In genomic region chr6:43635387-43636311, GRCh38 we compare ENCODE assay signal across 1 cellular context.
TF ChIP-seq lines count a peak whose summit lies in the region.

MAD2L1BP (plus strand) TSS chr6:43635840; CDS start chr6:43635876, 36 bp downstream.

TF ChIP-seq in K562, 482 proteins besides CTCF, POLR2A, EP300 and RAD21 (continued from another document and continues in another):
- TF ChIP-seq ZNF609 (CRISPR knock-in tag; IDR thresholded peaks at IDR 0.05; ENCODE audit: borderline replicate concordance) (no peak; the same call in 1 of the 2 replicates), CBX3 (IDR thresholded peaks at IDR 0.05; ENCODE audit: borderline replicate concordance in 1 of 2, low read length in 2 of 2) (peak in 1 of 2 experiments; percentile 84; a peak in 1 of 3 replicates), RAD51 (IDR thresholded peaks at IDR 0.05; ENCODE audit: borderline replicate concordance, low read depth) (no peak), HNRNPLL (IDR thresholded peaks at IDR 0.05; ENCODE audit: low read depth, low read length, poor library complexity, severe bottlenecking) (peak; percentile 51), NFE2 (IDR thresholded peaks at IDR 0.05; ENCODE audit: low read depth) (peak; percentile 27), ZNF764 (CRISPR knock-in tag; IDR thresholded peaks at IDR 0.05; ENCODE audit: low read depth) (no peak), NCOR1 (IDR thresholded peaks at IDR 0.05) (no peak), ATF7 (IDR thresholded peaks at IDR 0.05) (peak; percentile 73), ZC3H8 (IDR thresholded peaks at IDR 0.05) (no peak), TEAD1 (CRISPR knock-in tag; IDR thresholded peaks at IDR 0.05) (peak; percentile 37 to 70; a peak in 3 of 4 replicates), MBD2 (IDR thresholded peaks at IDR 0.05; ENCODE audit: borderline replicate concordance, low read depth) (peak; percentile 72; the same call in 1 of the 2 replicates), NFXL1 (CRISPR knock-in tag; IDR thresholded peaks at IDR 0.05) (0 out of 2 replicates have a peak, but pooled peaks have one; percentile 42), MEF2A (IDR thresholded peaks at IDR 0.05; ENCODE audit: control insufficient read depth, low read depth, low read length) (no peak), PRDM10 (IDR thresholded peaks at IDR 0.05; ENCODE audit: partially characterized antibody) (peak; percentile 29), PKNOX1 (IDR thresholded peaks at IDR 0.05) (0 out of 2 replicates have a peak, but pooled peaks have one; percentile 6), CBX8 (IDR thresholded peaks at IDR 0.05; ENCODE audit: borderline replicate concordance, extremely low read depth, low read depth, low read length, poor library complexity, severe bottlenecking) (no peak), GABPB1 (CRISPR knock-in tag; IDR thresholded peaks at IDR 0.05) (peak; percentile 90), ZNF449 (CRISPR knock-in tag; IDR thresholded peaks at IDR 0.05) (no peak), NFYB (IDR thresholded peaks at IDR 0.05; ENCODE audit: extremely low read depth, insufficient read length) (no peak), MED1 (CRISPR knock-in tag; IDR thresholded peaks at IDR 0.05; ENCODE audit: borderline replicate concordance) (no peak), POLR2AphosphoS2 (IDR thresholded peaks at IDR 0.05; ENCODE audit: low read length) (peak; percentile 90), ZKSCAN8 (CRISPR knock-in tag; IDR thresholded peaks at IDR 0.05) (no peak), TAF1 (IDR thresholded peaks at IDR 0.05; ENCODE audit: control insufficient read depth, extremely low read depth, insufficient read depth, low read length, severe bottlenecking) (peak; percentile 93), ZNF133 (CRISPR knock-in tag; IDR thresholded peaks at IDR 0.05) (no peak), ZNF354B (CRISPR knock-in tag; IDR thresholded peaks at IDR 0.05) (no peak), CBX1 (IDR thresholded peaks at IDR 0.05; ENCODE audit: low read depth) (peak; percentile 48; the same call in 1 of the 2 replicates), TGIF2 (CRISPR knock-in tag; IDR thresholded peaks at IDR 0.05) (no peak), CBFB (CRISPR knock-in tag; IDR thresholded peaks at IDR 0.05) (peak; percentile 98), SIN3B (IDR thresholded peaks at IDR 0.05; ENCODE audit: low read depth) (no peak), JUND (IDR thresholded peaks at IDR 0.05; ENCODE audit: borderline replicate concordance, low read depth, low read length) (peak; percentile 64), JUND (tag; IDR thresholded peaks at IDR 0.05; ENCODE audit: borderline replicate concordance, low read depth, low read length) (peak; percentile 50; the same call in 2 of the 3 replicates), IFI16 (CRISPR knock-in tag; IDR thresholded peaks at IDR 0.05) (no peak), KAT7 (CRISPR knock-in tag; IDR thresholded peaks at IDR 0.05; ENCODE audit: borderline replicate concordance) (peak; percentile 60; the same call in 1 of the 2 replicates), DEAF1 (CRISPR knock-in tag; IDR thresholded peaks at IDR 0.05) (no peak), ELK1 (CRISPR knock-in tag; IDR thresholded peaks at IDR 0.05) (no peak), PTTG1 (tag; IDR thresholded peaks at IDR 0.05; ENCODE audit: low read depth) (peak; percentile 49; the same call in 1 of the 2 replicates), GATAD2B (IDR thresholded peaks at IDR 0.05; ENCODE audit: borderline replicate concordance) (no peak), KDM4B (IDR thresholded peaks at IDR 0.05; ENCODE audit: borderline replicate concordance in 2 of 2, low read depth in 1 of 2) (peak in 1 of 2 experiments; percentile 86; a peak in 1 of 4 replicates), ZBTB33 (CRISPR knock-in tag; IDR thresholded peaks at IDR 0.05) (peak; percentile 89), PYGO2 (tag; IDR thresholded peaks at IDR 0.05) (peak; percentile 50; the same call in 1 of the 2 replicates), ATF4 (CRISPR knock-in tag; IDR thresholded peaks at IDR 0.05) (no peak), TCF7L2 (IDR thresholded peaks at IDR 0.05; ENCODE audit: low read depth, low read length) (0 out of 2 replicates have a peak, but pooled peaks have one; percentile 9), CCAR2 (IDR thresholded peaks at IDR 0.05; ENCODE audit: low read depth, low read length) (no peak), SFPQ (IDR thresholded peaks at IDR 0.05; ENCODE audit: low read depth, low read length) (no peak), CREBBP (IDR thresholded peaks at IDR 0.05; ENCODE audit: low read depth, low read length) (no peak)
